Comparison of ENCODE assay signal across 26 cellular contexts in genomic region chr11:33449798-33450197, GRCh38.
DNase-seq lines count a peak whose midpoint lies in the region; ATAC-seq and TF ChIP-seq lines count a peak whose summit lies in the region.
"Had no signal": no experiment of that assay in that cellular context is flagged by ENCODE, and none has a peak within 500 bp of the region (broad histone marks: within the 10 kb centered on the region; RNA-seq: fewer than 3 reads in every experiment).

No MANE protein-coding gene starts in this region.

- 91 to 100% methylated on average over 3 of the region's 3 CpGs for WGBS in endodermal cell (ENCODE audit: insufficient coverage in 1 of 2, insufficient read length in 1 of 2), 2 experiments

- H3K27ac ChIP-seq in endodermal cell (ENCODE audit: low read depth, low read length) = no peak overlapping the region
- H3K27ac ChIP-seq: gastrocnemius medialis, neutrophil, skin epidermis had no signal

- H3K27me3 Mint-ChIP-seq in endodermal cell (ENCODE audit: insufficient read depth) (peaks cover 2% of the 10 kb centered on the region), natural killer cell (ENCODE audit: low read depth in 2 of 2) (peaks cover 7 to 18% of the 10 kb centered on the region in 2 donors)

- TF ChIP-seq CTCF in endodermal cell (conservative IDR thresholded peaks at IDR 0.05) (no peak), natural killer cell (IDR thresholded peaks at IDR 0.05) (no peak)

- H3K4me1 ChIP-seq in endodermal cell (ENCODE audit: control insufficient read depth, insufficient read depth, low read length) = no peaks in the 10 kb centered on the region
- H3K4me1 ChIP-seq: gastrocnemius medialis had no signal

- H3K36me3 ChIP-seq in endodermal cell (ENCODE audit: control insufficient read depth, insufficient read depth, low read length) = no peaks in the 10 kb centered on the region
- H3K36me3 ChIP-seq: gastrocnemius medialis, neutrophil had no signal

- no peaks in the 10 kb centered on the region for H3K9me3 ChIP-seq in endodermal cell (ENCODE audit: control insufficient read depth, low read length)
- H3K9me3 ChIP-seq: gastrocnemius medialis, neutrophil had no signal

- no peaks in the 10 kb centered on the region for H3K27me3 ChIP-seq in endodermal cell (ENCODE audit: control insufficient read depth, insufficient read depth, low read length, poor library complexity, severe bottlenecking)
- H3K27me3 ChIP-seq: gastrocnemius medialis had no signal

- H3K9me3 Mint-ChIP-seq in endodermal cell (no peaks in the 10 kb centered on the region), natural killer cell (no peaks in the 10 kb centered on the region)
- H3K9me3 Mint-ChIP-seq: activated naive CD4-positive, alpha-beta T cell treated with anti-CD3 and anti-CD28 coated beads for 36 hours; activated T-cell treated with anti-CD3 and anti-CD28 coated beads, Interleukin-2, amount 50 U/mL, for 72 hours; stimulated activated effector memory CD8-positive, alpha-beta T cell treated with anti-CD3 and anti-CD28 coated beads, Interleukin-12 subunit alpha, Interleukin-12 subunit beta, amount 100 ng/mL, for 72 hours had no signal

- H3K4me3 ChIP-seq in endodermal cell (ENCODE audit: low read length) = no peak overlapping the region
- H3K4me3 ChIP-seq: gastrocnemius medialis, skin epidermis had no signal

- in situ Hi-C loops in Caki2 (cut with HindIII; ENCODE audit: low pct_unique_long_range_greater_than_20kb, low sequenced_read_pairs) = no loop called here

- H3K36me3 Mint-ChIP-seq in endodermal cell (ENCODE audit: low read depth) (no peaks in the 10 kb centered on the region), natural killer cell (no peaks in the 10 kb centered on the region)
- H3K36me3 Mint-ChIP-seq: CD4-positive, alpha-beta memory T cell; stimulated activated effector memory CD8-positive, alpha-beta T cell treated with anti-CD3 and anti-CD28 coated beads, Interleukin-12 subunit alpha, Interleukin-12 subunit beta, amount 100 ng/mL, for 72 hours had no signal

- no peak overlapping the region for H3K9ac ChIP-seq in endodermal cell (ENCODE audit: extremely low read depth, low read length, poor library complexity, severe bottlenecking)

- no peak overlapping the region for H3K4me3 Mint-ChIP-seq in endodermal cell
- no peak overlapping the region for H3K4me3 Mint-ChIP-seq in natural killer cell
- H3K4me3 Mint-ChIP-seq: activated naive CD4-positive, alpha-beta T cell treated with anti-CD3 and anti-CD28 coated beads for 36 hours; activated T-cell treated with anti-CD3 and anti-CD28 coated beads, Interleukin-2, amount 50 U/mL, for 72 hours; CD4-positive, alpha-beta memory T cell; stimulated activated effector memory CD8-positive, alpha-beta T cell treated with anti-CD3 and anti-CD28 coated beads, Interleukin-12 subunit alpha, Interleukin-12 subunit beta, amount 100 ng/mL, for 72 hours had no signal

- H3K4me1 Mint-ChIP-seq in endodermal cell (no peaks in the 10 kb centered on the region), natural killer cell (no peaks in the 10 kb centered on the region)
- H3K4me1 Mint-ChIP-seq: CD4-positive, alpha-beta memory T cell; stimulated activated effector memory CD8-positive, alpha-beta T cell treated with anti-CD3 and anti-CD28 coated beads, Interleukin-12 subunit alpha, Interleukin-12 subunit beta, amount 100 ng/mL, for 72 hours had no signal

- ATAC-seq in GM18520 (IDR thresholded peaks at IDR 0.05; ENCODE audit: unreplicated experiment) = no peak
- ATAC-seq in natural killer cell = no peak
- ATAC-seq: activated T-cell treated with anti-CD3 and anti-CD28 coated beads, Interleukin-2, amount 50 U/mL, for 72 hours; gastrocnemius medialis; stimulated activated effector memory CD8-positive, alpha-beta T cell treated with anti-CD3 and anti-CD28 coated beads, Interleukin-12 subunit alpha, Interleukin-12 subunit beta, amount 100 ng/mL, for 72 hours had no signal

- H3K27ac Mint-ChIP-seq in endodermal cell (no peak overlapping the region), natural killer cell (no peak overlapping the region)
- H3K27ac Mint-ChIP-seq: activated naive CD4-positive, alpha-beta T cell treated with anti-CD3 and anti-CD28 coated beads for 36 hours; activated T-cell treated with anti-CD3 and anti-CD28 coated beads, Interleukin-2, amount 50 U/mL, for 72 hours; CD4-positive, alpha-beta memory T cell; stimulated activated effector memory CD8-positive, alpha-beta T cell treated with anti-CD3 and anti-CD28 coated beads, Interleukin-12 subunit alpha, Interleukin-12 subunit beta, amount 100 ng/mL, for 72 hours had no signal

- DNase-seq in Caki2 (ENCODE audit: low read depth) (peak; percentile 44), M059J (ENCODE audit: low read depth) (peak; percentile 80), astrocyte of the hippocampus (ENCODE audit: low read depth, low spot score) (peak; percentile 68), kidney glomerular epithelial cell (lab: John Stamatoyannopoulos, UW) (peak; percentile 27), NCI-H187 (lab: John Stamatoyannopoulos, UW) (no peak), endodermal cell (no peak), natural killer cell (no peak)
- DNase-seq: activated CD4-positive, alpha-beta T cell treated with anti-CD3 and anti-CD28 coated beads for 48 hours; activated naive CD4-positive, alpha-beta T cell treated with anti-CD3 and anti-CD28 coated beads for 36 hours; activated T-cell treated with anti-CD3 and anti-CD28 coated beads, Interleukin-2, amount 50 U/mL, for 72 hours; anterior cingulate cortex; CD4-positive, alpha-beta memory T cell; DMS153; gastrocnemius medialis; Kasumi-1; kidney; mammary epithelial cell; NCI-H2029 treated with DMSO at 0.1 percent for 48 hours; NCI-H510A treated with DMSO at 0.1 percent for 48 hours; OCI-M1; SIG-M5; stimulated activated CD4-positive, alpha-beta T cell treated with anti-CD3 and anti-CD28 coated beads, Interleukin-2, amount 100 ng/mL, for 24 hours had no signal

- intact Hi-C loops in natural killer cell (cut with micrococcal nuclease) = no loop called here

Comparison
In these comparisons a context has a peak if more than half of its experiments do, and no peak if none do; other contexts are left out.
1. DNase-seq: peak in Caki2 (single experiment), M059J (single experiment), astrocyte of the hippocampus (single experiment) and kidney glomerular epithelial cell (single experiment); none in NCI-H187 (0 of 2), endodermal cell (single experiment) and natural killer cell (single experiment).